9 cellular contexts compared by ENCODE assay signal in genomic region chr17:65359016-65359415, GRCh38.
DNase-seq lines count a peak whose midpoint lies in the region; ATAC-seq, FAIRE-seq and TF ChIP-seq lines count a peak whose summit lies in the region.
"Had no signal": no experiment of that assay in that cellular context is flagged by ENCODE, and none has a peak within 500 bp of the region (broad histone marks: within the 10 kb centered on the region; RNA-seq: fewer than 3 reads in every experiment).

No MANE protein-coding gene starts in this region.

- no peaks in the 10 kb centered on the region for H3K4me1 ChIP-seq in H9 (ENCODE audit: insufficient read depth, low read length)
- H3K4me1 ChIP-seq in suprapubic skin = peaks cover 5% of the 10 kb centered on the region

- TF ChIP-seq CTCF in cardiac fibroblast (IDR thresholded peaks at IDR 0.05; ENCODE audit: low read depth, low read length) = no peak
- no peak for TF ChIP-seq CTCF in H9 (conservative IDR thresholded peaks at IDR 0.05)
- no peak for TF ChIP-seq CTCF in suprapubic skin (IDR thresholded peaks at IDR 0.05)

- H3T11ph ChIP-seq in H9 (ENCODE audit: low read length) = no peak overlapping the region

- H3K9me3 ChIP-seq in H9 (ENCODE audit: control insufficient read depth, low read depth, low read length) (no peaks in the 10 kb centered on the region), suprapubic skin (no peaks in the 10 kb centered on the region)

- H2BK15ac ChIP-seq in H9 (ENCODE audit: low read depth, low read length) = no peak overlapping the region

- WGBS in H9 (ENCODE audit: extremely low coverage, insufficient read length, low lambda C conversion rate) = no CpG with 5 or more reads among the region's 3 CpGs
- 92% methylated on average over 3 of the region's 3 CpGs for WGBS in suprapubic skin

- H3K79me2 ChIP-seq in H9 (ENCODE audit: insufficient read depth, low read length) = no peaks in the 10 kb centered on the region

- no peaks in the 10 kb centered on the region for H3K23me2 ChIP-seq in H9 (ENCODE audit: insufficient read length, low read depth, low read length, poor library complexity, severe bottlenecking)

- TF ChIP-seq POLR2A in GM12891 (IDR thresholded peaks at IDR 0.05; ENCODE audit: low read depth, low read length) = no peak
- TF ChIP-seq POLR2A in suprapubic skin (IDR thresholded peaks at IDR 0.05) = no peak

- H4K8ac ChIP-seq in H9 (replicated peaks; ENCODE audit: insufficient read length, low read depth, low read length) = no peak overlapping the region

- H3K36me3 Mint-ChIP-seq in H9 (ENCODE audit: insufficient read depth in 1 of 3, low read depth in 3 of 3) = no peaks in the 10 kb centered on the region

- H3K4me3 ChIP-seq in cardiac fibroblast (replicated peaks in 1 of 2; ENCODE audit: low read depth in 2 of 2, low read length in 2 of 2) = no peak overlapping the region
- H3K4me3 ChIP-seq in suprapubic skin = no peak overlapping the region

- in situ Hi-C loops in Caki2 (cut with HindIII; ENCODE audit: low pct_unique_long_range_greater_than_20kb, low sequenced_read_pairs) = no loop called here

- no peaks in the 10 kb centered on the region for H3K79me1 ChIP-seq in H9 (ENCODE audit: insufficient read depth, low read depth, low read length, poor library complexity, severe bottlenecking)

- no peak overlapping the region for H3K18ac ChIP-seq in H9 (ENCODE audit: insufficient read length, low read depth, low read length)

- no peaks in the 10 kb centered on the region for H3K4me1 Mint-ChIP-seq in H9

- no peaks in the 10 kb centered on the region for H3K36me3 ChIP-seq in suprapubic skin

- no peak overlapping the region for H2BK12ac ChIP-seq in H9 (ENCODE audit: insufficient read length, low read depth, low read length)

- H3K23ac ChIP-seq in H9 (ENCODE audit: insufficient read length, low read depth, low read length) = no peak overlapping the region

- H2AK5ac ChIP-seq in H9 (ENCODE audit: insufficient read length, low read length) = no peak overlapping the region

- no peak overlapping the region for H2BK5ac ChIP-seq in H9 (ENCODE audit: insufficient read length, low read length)

- no peak overlapping the region for H2BK120ac ChIP-seq in H9 (ENCODE audit: low read depth, low read length, poor library complexity, severe bottlenecking)

- no peak overlapping the region for H3K56ac ChIP-seq in H9 (ENCODE audit: insufficient read length, low read depth, low read length)

- no peaks in the 10 kb centered on the region; the same call in 1 of the 2 replicates for H3K27me3 Mint-ChIP-seq in H9 (ENCODE audit: low read depth)

- H3K27ac ChIP-seq in H9 (ENCODE audit: insufficient read length, low read depth, low read length) (no peak overlapping the region), suprapubic skin (no peak overlapping the region)

- H3K9me3 Mint-ChIP-seq in H9 = no peaks in the 10 kb centered on the region

- H3K4me2 ChIP-seq in H9 (ENCODE audit: insufficient read depth, insufficient read length, low read length) = no peak overlapping the region

- no peak for FAIRE-seq in GM12891 (lab: Jason Lieb, UNC)

- no peaks in the 10 kb centered on the region for H4K20me1 ChIP-seq in H9 (ENCODE audit: control insufficient read depth, insufficient read depth, insufficient read length)

- H3K27me3 ChIP-seq in H9 (ENCODE audit: insufficient read depth, low read length) (no peaks in the 10 kb centered on the region), suprapubic skin (peaks cover 12% of the 10 kb centered on the region)

- H2BK20ac ChIP-seq in H9 (ENCODE audit: low read depth, low read length, poor library complexity, severe bottlenecking) = no peak overlapping the region

- H3K4me3 Mint-ChIP-seq in H9 = no peak overlapping the region

- TF ChIP-seq EP300 in suprapubic skin (IDR thresholded peaks at IDR 0.05) = no peak

- no peak overlapping the region for H3K27ac Mint-ChIP-seq in H9

- DNase-seq in Caki2 (ENCODE audit: low read depth) (peak; percentile 66), LHCN-M2 (ENCODE audit: low read depth) (peak; percentile 94), cardiac fibroblast (ENCODE audit: low read depth in 2 of 2) (peak; percentile 53 to 88), renal cortical epithelial cell (ENCODE audit: low read depth) (peak; percentile 91), H9 (no peak), GM12891 (ENCODE audit: insufficient read length, low spot score) (no peak), suprapubic skin (ENCODE audit: low spot score in 2 of 2) (no peak)

- H3K9ac ChIP-seq in H9 (ENCODE audit: extremely low read depth, insufficient read length, low read length) = no peak overlapping the region

- no peak overlapping the region for H2AFZ ChIP-seq in H9 (ENCODE audit: low read length)

- no peak overlapping the region for H4K91ac ChIP-seq in H9 (ENCODE audit: insufficient read length, low read depth, low read length)

- no peak for ATAC-seq in GM19455 (IDR thresholded peaks at IDR 0.05; ENCODE audit: unreplicated experiment)
- ATAC-seq: left lobe of liver had no signal

- H3K14ac ChIP-seq in H9 (ENCODE audit: insufficient read depth, low read length) = no peak overlapping the region

- H4K5ac ChIP-seq in H9 (ENCODE audit: insufficient read length, low read depth, low read length) = no peak overlapping the region

- H3K4ac ChIP-seq in H9 (ENCODE audit: low read depth, low read length) = no peak overlapping the region

TF ChIP-seq in GM12891, 5 proteins besides CTCF, POLR2A, EP300 and RAD21:
- TF ChIP-seq POLR2AphosphoS5 (IDR thresholded peaks at IDR 0.05; ENCODE audit: low read depth, low read length) (no peak), TAF1 (IDR thresholded peaks at IDR 0.05; ENCODE audit: low read depth, low read length) (no peak), PAX5 (IDR thresholded peaks at IDR 0.05; ENCODE audit: insufficient read depth, low read length, severe bottlenecking) (no peak), SPI1 (IDR thresholded peaks at IDR 0.05; ENCODE audit: low read depth, low read length) (no peak), POU2F2 (IDR thresholded peaks at IDR 0.05; ENCODE audit: low read depth, low read length) (no peak)

Comparison
In these comparisons a context has a peak if more than half of its experiments do, and no peak if none do; other contexts are left out.
1. DNase-seq: peak in Caki2 (single experiment), LHCN-M2 (single experiment), cardiac fibroblast (2 of 2) and renal cortical epithelial cell (single experiment); none in H9 (single experiment), GM12891 (single experiment) and suprapubic skin (0 of 2).